ENCODE assay signal across 10 cellular contexts in genomic region chr11:132072044-132072879, GRCh38.
DNase-seq lines count a peak whose midpoint lies in the region; ATAC-seq and TF ChIP-seq lines count a peak whose summit lies in the region.
"Had no signal": no experiment of that assay in that cellular context is flagged by ENCODE, and none has a peak within 500 bp of the region (broad histone marks: within the 10 kb centered on the region; RNA-seq: fewer than 3 reads in every experiment).

No MANE protein-coding gene starts in this region.

- TF ChIP-seq POLR2A in uterus (IDR thresholded peaks at IDR 0.05) = no peak

- H3K4me3 Mint-ChIP-seq in activated naive CD4-positive, alpha-beta T cell treated with anti-CD3 and anti-CD28 coated beads, Interleukin-2, amount 10 ng/mL, durations not matched to agents 7 days and 5 days = no peak overlapping the region

- DNase-seq in Right ventricle myocardium inferior (ENCODE audit: missing footprints) (no peak), cardiac septum (ENCODE audit: low spot score) (no peak), astrocyte of the hippocampus (ENCODE audit: low read depth, low spot score) (peak; percentile 85), hepatic stellate cell (ENCODE audit: low spot score) (peak; percentile 72), uterus (no peak), T-helper 2 cell (no peak), NCI-H774 (lab: John Stamatoyannopoulos, UW) (no peak)
- no peak for DNase-seq in activated naive CD4-positive, alpha-beta T cell treated with anti-CD3 and anti-CD28 coated beads, Interleukin-2, amount 10 ng/mL, durations not matched to agents 7 days and 5 days
- DNase-seq: H7 had no signal

- no peaks in the 10 kb centered on the region for H3K36me3 ChIP-seq in uterus

- H3K4me1 Mint-ChIP-seq in activated naive CD4-positive, alpha-beta T cell treated with anti-CD3 and anti-CD28 coated beads, Interleukin-2, amount 10 ng/mL, durations not matched to agents 7 days and 5 days = no peaks in the 10 kb centered on the region

- CTCF ChIA-PET in activated naive CD4-positive, alpha-beta T cell treated with anti-CD3 and anti-CD28 coated beads, Interleukin-2, amount 10 ng/mL, durations not matched to agents 7 days and 5 days (lab: Charles Lee) = no interaction called here

- H3K4me1 ChIP-seq in uterus = no peaks in the 10 kb centered on the region

- no peaks in the 10 kb centered on the region for H3K9me3 ChIP-seq in uterus

- H3K36me3 Mint-ChIP-seq in activated naive CD4-positive, alpha-beta T cell treated with anti-CD3 and anti-CD28 coated beads, Interleukin-2, amount 10 ng/mL, durations not matched to agents 7 days and 5 days = no peaks in the 10 kb centered on the region

- H3K27ac Mint-ChIP-seq in activated naive CD4-positive, alpha-beta T cell treated with anti-CD3 and anti-CD28 coated beads, Interleukin-2, amount 10 ng/mL, durations not matched to agents 7 days and 5 days = no peak overlapping the region

- ATAC-seq in Right ventricle myocardium inferior = peak; percentile 79
- ATAC-seq: GM12878 had no signal

- no peaks in the 10 kb centered on the region for H3K27me3 Mint-ChIP-seq in activated naive CD4-positive, alpha-beta T cell treated with anti-CD3 and anti-CD28 coated beads, Interleukin-2, amount 10 ng/mL, durations not matched to agents 7 days and 5 days

- H3K27me3 ChIP-seq in uterus = no peaks in the 10 kb centered on the region

- intact Hi-C loops in Right ventricle myocardium inferior (cut with DNase I) = no loop called here
- intact Hi-C loops in cardiac septum (cut with DNase I) = no loop called here
- intact Hi-C loops in uterus (cut with DNase I; ENCODE audit: low total_unique reads) = no loop called here

- H3K9me3 Mint-ChIP-seq in activated naive CD4-positive, alpha-beta T cell treated with anti-CD3 and anti-CD28 coated beads, Interleukin-2, amount 10 ng/mL, durations not matched to agents 7 days and 5 days = peaks cover 22% of the 10 kb centered on the region

- H3K4me3 ChIP-seq in uterus = no peak overlapping the region
- H3K4me3 ChIP-seq: GM12878 had no signal

- TF ChIP-seq CTCF in uterus (IDR thresholded peaks at IDR 0.05) = no peak

- no peak overlapping the region for H3K27ac ChIP-seq in uterus

Comparison
In these comparisons a context has a peak if more than half of its experiments do, and no peak if none do; other contexts are left out.
1. DNase-seq: peak in astrocyte of the hippocampus (single experiment) and hepatic stellate cell (single experiment); none in Right ventricle myocardium inferior (single experiment), cardiac septum (single experiment), uterus (0 of 2), T-helper 2 cell (0 of 5), activated naive CD4-positive, alpha-beta T cell treated with anti-CD3 and anti-CD28 coated beads, Interleukin-2, amount 10 ng/mL, durations not matched to agents 7 days and 5 days (single experiment) and NCI-H774 (single experiment).